1 cellular context compared by ENCODE assay signal in the genomic region with DNA sequence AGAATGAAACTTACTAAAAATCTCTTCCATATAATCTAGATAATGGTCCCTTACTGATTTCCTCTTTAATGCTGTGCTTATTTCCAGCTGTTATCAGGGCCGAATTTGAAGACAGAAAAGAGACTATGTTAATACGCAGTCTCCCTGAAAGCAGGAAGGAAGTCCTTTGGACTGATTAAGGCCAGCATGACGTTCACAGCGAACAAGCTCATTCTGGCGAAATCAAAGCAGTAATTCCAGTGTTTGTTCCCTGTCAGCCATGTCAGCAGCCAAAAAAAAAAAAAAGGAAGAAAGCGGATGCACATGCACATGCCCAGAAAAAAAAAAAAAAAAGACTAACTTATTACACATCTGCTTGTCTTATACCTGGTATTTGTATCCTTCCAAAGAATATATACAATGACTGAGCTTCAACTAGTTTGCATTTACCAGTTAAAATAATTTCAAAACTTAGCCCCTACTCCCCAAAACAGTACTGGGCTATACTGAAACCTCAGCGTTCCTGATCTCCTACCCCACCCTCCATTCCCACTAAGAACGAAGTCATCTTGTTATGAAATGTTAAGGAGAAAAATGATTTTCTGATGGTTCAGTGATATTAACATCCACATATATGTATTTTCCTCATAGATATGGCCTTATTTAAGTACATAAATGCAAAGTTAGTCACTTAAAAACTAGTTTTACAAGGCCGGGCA.
TF ChIP-seq lines count a peak whose summit lies in the region.

No MANE protein-coding gene starts in this region.

TF ChIP-seq in K562, 482 proteins besides CTCF, POLR2A, EP300 and RAD21:
- no peak for TF ChIP-seq CTBP1 (IDR thresholded peaks at IDR 0.05; ENCODE audit: borderline replicate concordance)
- TF ChIP-seq, protein P1, sequence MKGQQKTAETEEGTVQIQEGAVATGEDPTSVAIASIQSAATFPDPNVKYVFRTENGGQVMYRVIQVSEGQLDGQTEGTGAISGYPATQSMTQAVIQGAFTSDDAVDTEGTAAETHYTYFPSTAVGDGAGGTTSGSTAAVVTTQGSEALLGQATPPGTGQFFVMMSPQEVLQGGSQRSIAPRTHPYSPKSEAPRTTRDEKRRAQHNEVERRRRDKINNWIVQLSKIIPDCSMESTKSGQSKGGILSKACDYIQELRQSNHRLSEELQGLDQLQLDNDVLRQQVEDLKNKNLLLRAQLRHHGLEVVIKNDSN (CRISPR knock-in tag; IDR thresholded peaks at IDR 0.05) = no peak
- TF ChIP-seq, protein P2, sequence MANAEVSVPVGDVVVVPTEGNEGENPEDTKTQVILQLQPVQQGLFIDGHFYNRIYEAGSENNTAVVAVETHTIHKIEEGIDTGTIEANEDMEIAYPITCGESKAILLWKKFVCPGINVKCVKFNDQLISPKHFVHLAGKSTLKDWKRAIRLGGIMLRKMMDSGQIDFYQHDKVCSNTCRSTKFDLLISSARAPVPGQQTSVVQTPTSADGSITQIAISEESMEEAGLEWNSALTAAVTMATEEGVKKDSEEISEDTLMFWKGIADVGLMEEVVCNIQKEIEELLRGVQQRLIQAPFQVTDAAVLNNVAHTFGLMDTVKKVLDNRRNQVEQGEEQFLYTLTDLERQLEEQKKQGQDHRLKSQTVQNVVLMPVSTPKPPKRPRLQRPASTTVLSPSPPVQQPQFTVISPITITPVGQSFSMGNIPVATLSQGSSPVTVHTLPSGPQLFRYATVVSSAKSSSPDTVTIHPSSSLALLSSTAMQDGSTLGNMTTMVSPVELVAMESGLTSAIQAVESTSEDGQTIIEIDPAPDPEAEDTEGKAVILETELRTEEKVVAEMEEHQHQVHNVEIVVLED (CRISPR knock-in tag; IDR thresholded peaks at IDR 0.05) = no peak
- no peak for TF ChIP-seq BACH1 (tag; IDR thresholded peaks at IDR 0.05)
- TF ChIP-seq XRCC4 (IDR thresholded peaks at IDR 0.05; ENCODE audit: extremely low read depth, insufficient read depth, insufficient read length) = no peak
- peak; percentile 52 for TF ChIP-seq GABPA (tag; conservative IDR thresholded peaks at IDR 0.05; ENCODE audit: low read depth)
- no peak for TF ChIP-seq ZC3H4 (CRISPR knock-in tag; IDR thresholded peaks at IDR 0.05; ENCODE audit: borderline replicate concordance)
- TF ChIP-seq PHF8 (IDR thresholded peaks at IDR 0.05; ENCODE audit: borderline replicate concordance, low read length) = no peak
- TF ChIP-seq ZNF174 (CRISPR knock-in tag; IDR thresholded peaks at IDR 0.05) = no peak
- TF ChIP-seq NRF1 (conservative IDR thresholded peaks at IDR 0.05 in 1 of 2, IDR thresholded peaks at IDR 0.05 in 1 of 2) = peak; percentile 9 to 35; a peak in 2 of 4 replicates
- no peak for TF ChIP-seq SUPT5H (IDR thresholded peaks at IDR 0.05)
- TF ChIP-seq SMAD2 (IDR thresholded peaks at IDR 0.05; ENCODE audit: low read depth, low read length) = no peak
- no peak for TF ChIP-seq RHOXF2B (CRISPR knock-in tag; conservative IDR thresholded peaks at IDR 0.05)
- no peak for TF ChIP-seq ILF3 (IDR thresholded peaks at IDR 0.05; ENCODE audit: borderline replicate concordance)
- TF ChIP-seq BHLHE40 (IDR thresholded peaks at IDR 0.05; ENCODE audit: low read length) = no peak
- 0 out of 2 replicates have a peak, but pooled peaks have one; percentile 21 for TF ChIP-seq ZNF384 (IDR thresholded peaks at IDR 0.05; ENCODE audit: low read depth, low read length)
